In genomic region chr6:43523282-43523681, GRCh38 we compare ENCODE assay signal across 29 cellular contexts. TPM values are rescaled to one million over a fixed set of nuclear protein-coding genes. Genes with fewer than 3 reads are reported as not detected.
"Had no signal": no experiment of that assay in that cellular context is flagged by ENCODE, and none has a peak within 500 bp of the region (broad histone marks: within the 10 kb centered on the region; RNA-seq: fewer than 3 reads in every experiment).

No MANE protein-coding gene starts in this region.

- H3K27me3 ChIP-seq: brain microvascular endothelial cell, pancreas, stomach, tibial artery had no signal

- DNase-seq: activated CD4-positive, alpha-beta T cell treated with anti-CD3 and anti-CD28 coated beads for 36 hours; activated CD4-positive, CD25-positive, alpha-beta regulatory T cell; activated gamma-delta T cell; activated naive CD8-positive, alpha-beta T cell treated with anti-CD3 and anti-CD28 coated beads, Interleukin-2, amount 10 ng/mL, durations not matched to agents 7 days and 5 days; activated T-cell treated with anti-CD3 and anti-CD28 coated beads for 4 hours; amniotic stem cell; brain microvascular endothelial cell; caudate nucleus; cortex of kidney; effector memory CD8-positive, alpha-beta T cell; head of caudate nucleus; hippocampal formation; left cardiac atrium; left ventricle myocardium superior; mucosa of descending colon; nephron progenitor cell; nucleus accumbens; pancreas; retina; stimulated activated CD4-positive, alpha-beta T cell treated with anti-CD3 and anti-CD28 coated beads, Interleukin-12 subunit alpha, Interleukin-12 subunit beta, amount 100 ng/mL, for 4 hours; stimulated activated CD4-positive, alpha-beta T cell treated with anti-CD3 and anti-CD28 coated beads, Interleukin-4, amount 100 ng/mL, for 1 hour; stomach; T-cell; tibial artery had no signal

- ATAC-seq: activated CD4-positive, alpha-beta T cell treated with anti-CD3 and anti-CD28 coated beads for 36 hours; effector memory CD8-positive, alpha-beta T cell; left cardiac atrium; left ventricle myocardium superior; mucosa of descending colon; pancreas; sciatic nerve had no signal

- H3K4me1 ChIP-seq: prostate gland had no signal

- H3K27ac Mint-ChIP-seq: activated CD4-positive, alpha-beta T cell treated with anti-CD3 and anti-CD28 coated beads for 36 hours; activated naive CD8-positive, alpha-beta T cell treated with anti-CD3 and anti-CD28 coated beads, Interleukin-2, amount 10 ng/mL, durations not matched to agents 7 days and 5 days; effector memory CD8-positive, alpha-beta T cell; nephron progenitor cell; T-cell; T-helper 2 cell treated with Interferon-gamma antibody and Interleukin-4, amounts not matched to agents 5 μg/mL and 100 μg/mL, for 36 hours had no signal

- H3K27me3 Mint-ChIP-seq: activated CD4-positive, alpha-beta T cell treated with anti-CD3 and anti-CD28 coated beads for 36 hours; activated naive CD8-positive, alpha-beta T cell treated with anti-CD3 and anti-CD28 coated beads, Interleukin-2, amount 10 ng/mL, durations not matched to agents 7 days and 5 days; effector memory CD8-positive, alpha-beta T cell; T-cell had no signal

- H3K27ac ChIP-seq: brain microvascular endothelial cell, pancreas, prostate gland, skin epidermis, tibial artery had no signal

- H3K9me3 ChIP-seq: mucosa of descending colon, pancreas, prostate gland, stomach, tibial artery had no signal

- H3K4me3 Mint-ChIP-seq: activated CD4-positive, alpha-beta T cell treated with anti-CD3 and anti-CD28 coated beads for 36 hours; activated naive CD8-positive, alpha-beta T cell treated with anti-CD3 and anti-CD28 coated beads, Interleukin-2, amount 10 ng/mL, durations not matched to agents 7 days and 5 days; effector memory CD8-positive, alpha-beta T cell; nephron progenitor cell; T-cell; T-helper 2 cell treated with Interferon-gamma antibody and Interleukin-4, amounts not matched to agents 5 μg/mL and 100 μg/mL, for 36 hours had no signal

- H3K4me1 Mint-ChIP-seq: activated naive CD8-positive, alpha-beta T cell treated with anti-CD3 and anti-CD28 coated beads, Interleukin-2, amount 10 ng/mL, durations not matched to agents 7 days and 5 days; nephron progenitor cell had no signal

- H3K9me3 Mint-ChIP-seq: activated naive CD8-positive, alpha-beta T cell treated with anti-CD3 and anti-CD28 coated beads, Interleukin-2, amount 10 ng/mL, durations not matched to agents 7 days and 5 days; effector memory CD8-positive, alpha-beta T cell; nephron progenitor cell; T-cell; T-helper 2 cell treated with Interferon-gamma antibody and Interleukin-4, amounts not matched to agents 5 μg/mL and 100 μg/mL, for 36 hours had no signal

RNA-seq across cellular contexts. Expression of gene LRRC73, which starts 13.1 kb away (rescaled TPM):
- total RNA-seq: urinary bladder had no signal
